Comparison of ENCODE assay signal across 21 cellular contexts in genomic region chr12:56101045-56101444, GRCh38. TPM values are rescaled to one million over a fixed set of nuclear protein-coding genes. Genes with fewer than 3 reads are reported as not detected.
DNase-seq lines count a peak whose midpoint lies in the region; ATAC-seq and TF ChIP-seq lines count a peak whose summit lies in the region.
"Had no signal": no experiment of that assay in that cellular context is flagged by ENCODE, and none has a peak within 500 bp of the region (broad histone marks: within the 10 kb centered on the region; RNA-seq: fewer than 3 reads in every experiment).

No MANE protein-coding gene starts in this region.

- no peak overlapping the region for H3K4me3 Mint-ChIP-seq in activated naive CD8-positive, alpha-beta T cell treated with anti-CD3 and anti-CD28 coated beads, Interleukin-2, amount 10 ng/mL, durations not matched to agents 7 days and 5 days
- H3K4me3 Mint-ChIP-seq in activated naive CD8-positive, alpha-beta T cell treated with anti-CD3 and anti-CD28 coated beads, Interleukin-2, amount 50 U/mL, for 24 hours: no peak overlapping the region
- H3K4me3 Mint-ChIP-seq in CD8-positive, alpha-beta memory T cell: no peak overlapping the region
- no peak overlapping the region for H3K4me3 Mint-ChIP-seq in central memory CD8-positive, alpha-beta T cell

- POLR2A ChIA-PET in activated naive CD8-positive, alpha-beta T cell treated with anti-CD3 and anti-CD28 coated beads, Interleukin-2, amount 10 ng/mL, durations not matched to agents 7 days and 5 days (lab: Charles Lee): interaction anchor here (1.0 to 4.5 kb wide), 2 partner anchors 15 to 20 kb away, joined by 3 to 47 read pairs; partner anchors contain the start of gene ERBB3
- POLR2A ChIA-PET in CD8-positive, alpha-beta memory T cell (lab: Charles Lee): interaction anchor here (0.5 to 4.6 kb wide), 2 partner anchors 16 to 57 kb away, joined by 3 to 115 read pairs; partner anchors contain the start of genes RPL41 and ZC3H10
- POLR2A ChIA-PET in RWPE1 (lab: Yijun Ruan, JAX; ENCODE audit: low non-redundant PET): no interaction called here

- peaks cover 36% of the 10 kb centered on the region for H3K4me1 ChIP-seq in CD8-positive, alpha-beta memory T cell (ENCODE audit: insufficient read depth, low read length)

- H3K36me3 ChIP-seq in CD8-positive, alpha-beta memory T cell (ENCODE audit: insufficient read depth, low read length): no peaks in the 10 kb centered on the region
- H3K36me3 ChIP-seq in brain microvascular endothelial cell (replicated peaks): no peaks in the 10 kb centered on the region

- no peak for TF ChIP-seq CTCF in RWPE1 (conservative IDR thresholded peaks at IDR 0.05; ENCODE audit: low read depth)
- no peak for TF ChIP-seq CTCF in brain microvascular endothelial cell (IDR thresholded peaks at IDR 0.05; ENCODE audit: low read depth, low read length, missing control alignments)

- H3K27me3 Mint-ChIP-seq in activated naive CD8-positive, alpha-beta T cell treated with anti-CD3 and anti-CD28 coated beads, Interleukin-2, amount 10 ng/mL, durations not matched to agents 7 days and 5 days: peaks cover 6% of the 10 kb centered on the region
- H3K27me3 Mint-ChIP-seq in activated naive CD8-positive, alpha-beta T cell treated with anti-CD3 and anti-CD28 coated beads, Interleukin-2, amount 50 U/mL, for 24 hours: no peaks in the 10 kb centered on the region
- no peaks in the 10 kb centered on the region for H3K27me3 Mint-ChIP-seq in CD8-positive, alpha-beta memory T cell
- no peaks in the 10 kb centered on the region for H3K27me3 Mint-ChIP-seq in central memory CD8-positive, alpha-beta T cell

- no peak for DNase-seq in activated naive CD8-positive, alpha-beta T cell treated with anti-CD3 and anti-CD28 coated beads, Interleukin-2, amount 10 ng/mL, durations not matched to agents 7 days and 5 days
- DNase-seq in activated naive CD8-positive, alpha-beta T cell treated with anti-CD3 and anti-CD28 coated beads, Interleukin-2, amount 50 U/mL, for 24 hours: no peak
- DNase-seq in CD8-positive, alpha-beta memory T cell: no peak
- no peak for DNase-seq in central memory CD8-positive, alpha-beta T cell (ENCODE audit: low spot score in 2 of 2)
- no peak for DNase-seq in RWPE1 (ENCODE audit: low spot score)
- DNase-seq in brain microvascular endothelial cell: no peak
- DNase-seq in foreskin melanocyte: no peak
- DNase-seq: ACHN, C1 segment of cervical spinal cord, Caco-2, DMS153, GF-D8, H9, IMR-90, NCI-H1417, NCI-H187, NCI-H2107, NCI-H510A treated with DMSO at 0.1 percent for 48 hours, NCI-H774, OCI-M1, SIG-M5 had no signal

- peak overlapping the region; percentile 63 for H3K27ac Mint-ChIP-seq in activated naive CD8-positive, alpha-beta T cell treated with anti-CD3 and anti-CD28 coated beads, Interleukin-2, amount 10 ng/mL, durations not matched to agents 7 days and 5 days
- no peak overlapping the region for H3K27ac Mint-ChIP-seq in activated naive CD8-positive, alpha-beta T cell treated with anti-CD3 and anti-CD28 coated beads, Interleukin-2, amount 50 U/mL, for 24 hours
- peak overlapping the region; percentile 63 to 99 (median 98) for H3K27ac Mint-ChIP-seq in CD8-positive, alpha-beta memory T cell
- peak overlapping the region; percentile 98 for H3K27ac Mint-ChIP-seq in central memory CD8-positive, alpha-beta T cell (ENCODE audit: low read depth)
- H3K27ac Mint-ChIP-seq: H9 had no signal

- no peaks in the 10 kb centered on the region for H3K27me3 ChIP-seq in CD8-positive, alpha-beta memory T cell (ENCODE audit: insufficient read depth, low read length, poor library complexity, severe bottlenecking)
- H3K27me3 ChIP-seq in brain microvascular endothelial cell (replicated peaks): peaks cover 7% of the 10 kb centered on the region

- H3K9me3 Mint-ChIP-seq in activated naive CD8-positive, alpha-beta T cell treated with anti-CD3 and anti-CD28 coated beads, Interleukin-2, amount 10 ng/mL, durations not matched to agents 7 days and 5 days: no peaks in the 10 kb centered on the region
- H3K9me3 Mint-ChIP-seq in activated naive CD8-positive, alpha-beta T cell treated with anti-CD3 and anti-CD28 coated beads, Interleukin-2, amount 50 U/mL, for 24 hours: no peaks in the 10 kb centered on the region
- H3K9me3 Mint-ChIP-seq in CD8-positive, alpha-beta memory T cell: no peaks in the 10 kb centered on the region
- H3K9me3 Mint-ChIP-seq in central memory CD8-positive, alpha-beta T cell: no peaks in the 10 kb centered on the region

- CTCF ChIA-PET in CD8-positive, alpha-beta memory T cell (lab: Charles Lee): interaction anchor here (1.6 kb wide), 2 partner anchors 17 to 54 kb away, joined by 5 read pairs; partner anchors contain the start of gene ZC3H10
- CTCF ChIA-PET in RWPE1 (lab: Yijun Ruan, JAX): no interaction called here

- in situ Hi-C loops in brain microvascular endothelial cell (cut with HindIII; ENCODE audit: low pct_ligation_motif_present, low sequenced_read_pairs): no loop called here

- no peaks in the 10 kb centered on the region for H3K9me3 ChIP-seq in CD8-positive, alpha-beta memory T cell (ENCODE audit: low read length)
- H3K9me3 ChIP-seq: Caco-2 had no signal

- H3K4me3 ChIP-seq in CD8-positive, alpha-beta memory T cell (ENCODE audit: low read length): no peak overlapping the region
- H3K4me3 ChIP-seq in brain microvascular endothelial cell (ENCODE audit: low read depth, low read length): no peak overlapping the region

- ATAC-seq in activated naive CD8-positive, alpha-beta T cell treated with anti-CD3 and anti-CD28 coated beads, Interleukin-2, amount 10 ng/mL, durations not matched to agents 7 days and 5 days (ENCODE audit: low read depth): no peak
- ATAC-seq in activated naive CD8-positive, alpha-beta T cell treated with anti-CD3 and anti-CD28 coated beads, Interleukin-2, amount 50 U/mL, for 24 hours: no peak
- no peak for ATAC-seq in central memory CD8-positive, alpha-beta T cell (replicated peaks; ENCODE audit: extremely low read depth, poor library complexity, severe bottlenecking)

- H3K27ac ChIP-seq in CD8-positive, alpha-beta memory T cell (ENCODE audit: low read depth, low read length): no peak overlapping the region
- H3K27ac ChIP-seq in RWPE1 (no peak overlapping the region), brain microvascular endothelial cell (no peak overlapping the region)

- H3K4me1 Mint-ChIP-seq in activated naive CD8-positive, alpha-beta T cell treated with anti-CD3 and anti-CD28 coated beads, Interleukin-2, amount 10 ng/mL, durations not matched to agents 7 days and 5 days: peaks cover 32% of the 10 kb centered on the region
- peaks cover 33% of the 10 kb centered on the region for H3K4me1 Mint-ChIP-seq in activated naive CD8-positive, alpha-beta T cell treated with anti-CD3 and anti-CD28 coated beads, Interleukin-2, amount 50 U/mL, for 24 hours
- H3K4me1 Mint-ChIP-seq in CD8-positive, alpha-beta memory T cell: peaks cover 49 to 54% (median 51%) of the 10 kb centered on the region in 3 donors
- H3K4me1 Mint-ChIP-seq in central memory CD8-positive, alpha-beta T cell: peaks cover 57% of the 10 kb centered on the region

- H3K36me3 Mint-ChIP-seq in activated naive CD8-positive, alpha-beta T cell treated with anti-CD3 and anti-CD28 coated beads, Interleukin-2, amount 10 ng/mL, durations not matched to agents 7 days and 5 days: peaks cover 25% of the 10 kb centered on the region
- H3K36me3 Mint-ChIP-seq in activated naive CD8-positive, alpha-beta T cell treated with anti-CD3 and anti-CD28 coated beads, Interleukin-2, amount 50 U/mL, for 24 hours (ENCODE audit: low read depth): peaks cover 18% of the 10 kb centered on the region
- H3K36me3 Mint-ChIP-seq in CD8-positive, alpha-beta memory T cell: peaks cover 0 to 13% (median 0%) of the 10 kb centered on the region in 3 donors
- H3K36me3 Mint-ChIP-seq in central memory CD8-positive, alpha-beta T cell (ENCODE audit: insufficient read depth): peaks cover 17% of the 10 kb centered on the region

RNA-seq across cellular contexts. Expression of gene PA2G4, which starts 3.3 kb away (rescaled TPM):
- total RNA-seq in activated naive CD8-positive, alpha-beta T cell treated with anti-CD3 and anti-CD28 coated beads, Interleukin-2, amount 10 ng/mL, durations not matched to agents 7 days and 5 days: 100 to 1,000 TPM; 226 to 227 TPM
- 100 to 1,000 TPM; 468 to 504 TPM for total RNA-seq in CD8-positive, alpha-beta memory T cell
- polyA plus RNA-seq in CD8-positive, alpha-beta memory T cell: 249 TPM

RNA-seq across cellular contexts. Expression of gene RPL41, which starts 15.4 kb away (rescaled TPM):
- 1,000 to 10,000 TPM; 4,462 to 4,551 TPM for total RNA-seq in activated naive CD8-positive, alpha-beta T cell treated with anti-CD3 and anti-CD28 coated beads, Interleukin-2, amount 10 ng/mL, durations not matched to agents 7 days and 5 days
- 1,000 to 10,000 TPM; 5,711 to 5,990 TPM for total RNA-seq in CD8-positive, alpha-beta memory T cell
- 7,268 TPM for polyA plus RNA-seq in CD8-positive, alpha-beta memory T cell

RNA-seq across cellular contexts. Expression of gene ZC3H10, which starts 17.0 kb away (rescaled TPM):
- 10 to 100 TPM; 10.6 to 12.0 TPM for total RNA-seq in activated naive CD8-positive, alpha-beta T cell treated with anti-CD3 and anti-CD28 coated beads, Interleukin-2, amount 10 ng/mL, durations not matched to agents 7 days and 5 days
- total RNA-seq in CD8-positive, alpha-beta memory T cell: 1 to 10 TPM; 8.1 to 9.0 TPM
- 3.2 TPM for polyA plus RNA-seq in CD8-positive, alpha-beta memory T cell

RNA-seq across cellular contexts. Expression of gene ERBB3, which starts 21.1 kb away (rescaled TPM):
- 1 to 10 TPM; 7.1 to 8.1 TPM for total RNA-seq in activated naive CD8-positive, alpha-beta T cell treated with anti-CD3 and anti-CD28 coated beads, Interleukin-2, amount 10 ng/mL, durations not matched to agents 7 days and 5 days
- 1 to 10 TPM; 1.7 to 1.9 TPM for total RNA-seq in CD8-positive, alpha-beta memory T cell
- polyA plus RNA-seq in CD8-positive, alpha-beta memory T cell: 0.63 TPM

RNA-seq across cellular contexts. Expression of gene ESYT1, which starts 27.0 kb away (rescaled TPM):
- total RNA-seq in activated naive CD8-positive, alpha-beta T cell treated with anti-CD3 and anti-CD28 coated beads, Interleukin-2, amount 10 ng/mL, durations not matched to agents 7 days and 5 days: 100 to 1,000 TPM; 251 TPM
- 100 to 1,000 TPM; 185 to 191 TPM for total RNA-seq in CD8-positive, alpha-beta memory T cell
- 374 TPM for polyA plus RNA-seq in CD8-positive, alpha-beta memory T cell
